In the genomic region with DNA sequence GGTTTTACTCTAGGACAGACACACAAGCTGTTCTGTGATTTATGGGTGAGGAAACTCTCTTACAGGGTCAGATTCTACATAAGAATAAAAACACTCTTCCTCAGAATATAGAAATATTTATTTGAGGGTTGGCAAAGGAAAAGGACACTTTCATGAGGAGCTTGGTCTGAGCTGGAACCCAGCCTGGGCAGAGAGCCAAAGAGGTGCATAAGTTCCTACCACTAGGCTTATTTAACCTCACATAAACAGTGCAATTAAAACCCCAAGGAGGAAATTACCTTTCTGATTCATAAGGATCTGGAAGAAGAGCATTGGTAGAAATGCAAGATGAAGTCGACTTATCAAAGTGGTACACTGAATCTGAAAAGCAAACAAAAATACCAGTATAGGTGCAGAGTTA, we compare ENCODE assay signal across 1 cellular context.
TF ChIP-seq lines count a peak whose summit lies in the region.

No MANE protein-coding gene starts in this region.

TF ChIP-seq in endothelial cell of umbilical vein, 7 proteins besides CTCF, POLR2A, EP300 and RAD21 (continued from another document):
- TF ChIP-seq JUN (IDR thresholded peaks at IDR 0.05; ENCODE audit: borderline replicate concordance, insufficient read depth, insufficient read length, low read depth) (no peak), FOS (IDR thresholded peaks at IDR 0.05; ENCODE audit: borderline replicate concordance, insufficient read depth, low read length) (no peak), MYC (IDR thresholded peaks at IDR 0.05; ENCODE audit: low read depth, low read length) (no peak), POLR2AphosphoS5 (IDR thresholded peaks at IDR 0.05; ENCODE audit: insufficient read depth, low read depth, low read length) (no peak)
